Comparison of ENCODE assay signal across 8 cellular contexts in genomic region chr9:38687389-38687842, GRCh38. TPM values are rescaled to one million over a fixed set of nuclear protein-coding genes. Genes with fewer than 3 reads are reported as not detected.
DNase-seq lines count a peak whose midpoint lies in the region; ATAC-seq and TF ChIP-seq lines count a peak whose summit lies in the region.

No MANE protein-coding gene starts in this region.

- peak in 2 of 7 experiments; percentile 8 to 31 for DNase-seq in CD8-positive, alpha-beta T cell
- DNase-seq in activated naive CD4-positive, alpha-beta T cell treated with anti-CD3 and anti-CD28 coated beads, Interleukin-2, amount 50 U/mL, for 72 hours (ENCODE audit: low spot score in 2 of 2), result no peak
- DNase-seq in immature natural killer cell, result peak; percentile 7 to 19 (median 12)
- peak; percentile 62 for DNase-seq in stimulated activated CD4-positive, alpha-beta T cell treated with anti-CD3 and anti-CD28 coated beads, Interleukin-15, amount 100 ng/mL, for 24 hours
- DNase-seq in D341Med (ENCODE audit: low spot score), result no peak
- DNase-seq in NK-92 treated with Interleukin-12 subunit alpha and Interleukin-12 subunit beta, amount 100 ng/mL, for 24 hours (lab: John Stamatoyannopoulos, UW), result no peak

- CTCF ChIA-PET in CD8-positive, alpha-beta T cell (lab: Charles Lee), result no interaction called here

- H3K9me3 Mint-ChIP-seq in CD8-positive, alpha-beta T cell, result no peaks in the 10 kb centered on the region
- no peaks in the 10 kb centered on the region for H3K9me3 Mint-ChIP-seq in activated naive CD4-positive, alpha-beta T cell treated with anti-CD3 and anti-CD28 coated beads, Interleukin-2, amount 50 U/mL, for 72 hours
- H3K9me3 Mint-ChIP-seq in immature natural killer cell, result no peaks in the 10 kb centered on the region

- intact Hi-C loops in CD8-positive, alpha-beta T cell (cut with DNase I, micrococcal nuclease), result no loop called here

- peak overlapping the region; percentile 29 for H3K9ac ChIP-seq in HUES6 (ENCODE audit: low read length)

- H3K36me3 ChIP-seq in CD8-positive, alpha-beta T cell (ENCODE audit: insufficient read depth, low read length), result no peaks in the 10 kb centered on the region
- H3K36me3 ChIP-seq in HUES6 (ENCODE audit: control insufficient read depth, insufficient read depth, low read length), result no peaks in the 10 kb centered on the region

- TF ChIP-seq CTCF in CD8-positive, alpha-beta T cell (IDR thresholded peaks at IDR 0.05), result no peak

- POLR2A ChIA-PET in CD8-positive, alpha-beta T cell (lab: Charles Lee), result no interaction called here

- no peaks in the 10 kb centered on the region for H3K27me3 ChIP-seq in CD8-positive, alpha-beta T cell (ENCODE audit: insufficient read depth, low read length)
- no peaks in the 10 kb centered on the region for H3K27me3 ChIP-seq in HUES6 (ENCODE audit: control insufficient read depth, insufficient read depth, low read length)

- H3K4me1 Mint-ChIP-seq in CD8-positive, alpha-beta T cell (ENCODE audit: low read depth), result peaks cover 5% of the 10 kb centered on the region
- H3K4me1 Mint-ChIP-seq in immature natural killer cell, result peaks cover 3 to 5% of the 10 kb centered on the region in 2 donors

- no peak overlapping the region for H3K27ac Mint-ChIP-seq in CD8-positive, alpha-beta T cell
- no peak overlapping the region for H3K27ac Mint-ChIP-seq in activated naive CD4-positive, alpha-beta T cell treated with anti-CD3 and anti-CD28 coated beads, Interleukin-2, amount 50 U/mL, for 72 hours
- peak overlapping the region in 1 of 6 donors; percentile 19 for H3K27ac Mint-ChIP-seq in immature natural killer cell

- peaks cover 15% of the 10 kb centered on the region for H3K27me3 Mint-ChIP-seq in CD8-positive, alpha-beta T cell (ENCODE audit: low read depth)
- H3K27me3 Mint-ChIP-seq in immature natural killer cell (ENCODE audit: low read depth in 3 of 3), result peaks cover 0 to 6% (median 4%) of the 10 kb centered on the region in 3 donors

- H3K36me3 Mint-ChIP-seq in CD8-positive, alpha-beta T cell, result no peaks in the 10 kb centered on the region
- no peaks in the 10 kb centered on the region for H3K36me3 Mint-ChIP-seq in activated naive CD4-positive, alpha-beta T cell treated with anti-CD3 and anti-CD28 coated beads, Interleukin-2, amount 50 U/mL, for 72 hours
- no peaks in the 10 kb centered on the region for H3K36me3 Mint-ChIP-seq in immature natural killer cell

- no peak overlapping the region for H3K27ac ChIP-seq in CD8-positive, alpha-beta T cell (ENCODE audit: low read depth, low read length)
- H3K27ac ChIP-seq in HUES6 (ENCODE audit: low read depth, low read length), result peak overlapping the region; percentile 41; the same call in 1 of the 2 replicates

- no peak for ATAC-seq in CD8-positive, alpha-beta T cell
- ATAC-seq in activated naive CD4-positive, alpha-beta T cell treated with anti-CD3 and anti-CD28 coated beads, Interleukin-2, amount 50 U/mL, for 72 hours, result peak; percentile 47 to 74
- ATAC-seq in GM18907 (IDR thresholded peaks at IDR 0.05; ENCODE audit: unreplicated experiment), result no peak

- H3K4me3 Mint-ChIP-seq in CD8-positive, alpha-beta T cell, result peak overlapping the region; percentile 48
- H3K4me3 Mint-ChIP-seq in immature natural killer cell, result peak overlapping the region; percentile 51 to 82 (median 69)

- no peaks in the 10 kb centered on the region for H3K4me1 ChIP-seq in CD8-positive, alpha-beta T cell (ENCODE audit: insufficient read depth, low read length)
- peaks cover 75% of the 10 kb centered on the region for H3K4me1 ChIP-seq in HUES6 (ENCODE audit: control insufficient read depth, insufficient read depth, low read length)

- H3K9me3 ChIP-seq in CD8-positive, alpha-beta T cell (ENCODE audit: low read length), result no peaks in the 10 kb centered on the region
- no peaks in the 10 kb centered on the region for H3K9me3 ChIP-seq in HUES6 (ENCODE audit: control insufficient read depth, insufficient read depth, low read depth, low read length)

- peak overlapping the region; percentile 11 for H3K4me3 ChIP-seq in CD8-positive, alpha-beta T cell (ENCODE audit: low read depth, low read length)
- 0 out of 2 replicates have a peak overlapping the region, but pooled peaks have one; percentile 0 for H3K4me3 ChIP-seq in HUES6 (ENCODE audit: low read depth, low read length)

RNA-seq across cellular contexts. Expression of gene FAM240B, which starts 32.5 kb away (rescaled TPM):
- total RNA-seq in CD8-positive, alpha-beta T cell, result not detected
- not detected for total RNA-seq in activated naive CD4-positive, alpha-beta T cell treated with anti-CD3 and anti-CD28 coated beads, Interleukin-2, amount 50 U/mL, for 72 hours
- not detected for polyA plus RNA-seq in immature natural killer cell

Comparison
In these comparisons a context has a peak if more than half of its experiments do, and no peak if none do; other contexts are left out.
1. ATAC-seq: peak in activated naive CD4-positive, alpha-beta T cell treated with anti-CD3 and anti-CD28 coated beads, Interleukin-2, amount 50 U/mL, for 72 hours (2 of 2); none in CD8-positive, alpha-beta T cell (single experiment) and GM18907 (single experiment).
2. DNase-seq: peak in immature natural killer cell (3 of 3) and stimulated activated CD4-positive, alpha-beta T cell treated with anti-CD3 and anti-CD28 coated beads, Interleukin-15, amount 100 ng/mL, for 24 hours (single experiment); none in activated naive CD4-positive, alpha-beta T cell treated with anti-CD3 and anti-CD28 coated beads, Interleukin-2, amount 50 U/mL, for 72 hours (0 of 2), D341Med (single experiment) and NK-92 treated with Interleukin-12 subunit alpha and Interleukin-12 subunit beta, amount 100 ng/mL, for 24 hours (single experiment).